ENCODE assay signal across 9 cellular contexts in the genomic region with DNA sequence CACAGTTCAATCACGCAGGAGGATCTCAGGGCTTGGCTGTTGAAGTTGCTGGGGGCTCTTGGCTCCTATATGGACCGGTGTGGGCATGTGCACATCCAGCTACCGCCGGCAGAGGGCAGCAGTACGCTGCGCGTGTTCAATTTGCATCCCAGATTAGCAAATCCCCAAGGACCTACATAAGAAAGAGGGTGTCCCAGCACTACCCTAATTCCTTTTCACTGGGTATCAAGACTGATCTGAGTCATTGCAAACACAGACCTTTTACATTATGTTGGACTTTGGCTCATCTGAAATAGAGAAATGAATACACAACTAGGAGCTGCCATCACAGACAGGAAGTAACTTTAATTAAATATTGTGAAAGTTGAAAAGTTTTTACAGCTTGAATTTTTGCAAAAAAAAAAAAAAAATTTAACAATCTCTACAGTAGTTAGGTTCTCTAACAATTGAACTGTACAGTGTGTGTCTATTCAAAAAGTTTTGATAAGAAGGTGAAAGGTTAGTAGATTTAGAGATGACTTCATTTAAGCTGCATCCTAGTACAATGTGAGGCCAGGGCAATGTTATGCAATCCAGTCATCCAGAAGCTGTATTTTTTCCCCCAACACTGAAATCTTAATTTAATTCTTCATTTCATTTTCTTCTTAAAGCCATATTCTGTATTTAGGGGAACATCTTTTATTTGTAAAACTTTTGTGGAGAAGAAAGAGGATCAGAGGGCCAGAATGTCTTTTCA.
DNase-seq lines count a peak whose midpoint lies in the region; ATAC-seq and TF ChIP-seq lines count a peak whose summit lies in the region.
"Had no signal": no experiment of that assay in that cellular context is flagged by ENCODE, and none has a peak within 500 bp of the region (broad histone marks: within the 10 kb centered on the region; RNA-seq: fewer than 3 reads in every experiment).

No MANE protein-coding gene starts in this region.

- H3K4me1 Mint-ChIP-seq in activated naive CD4-positive, alpha-beta T cell treated with anti-CD3 and anti-CD28 coated beads, Interleukin-2, amount 10 ng/mL, durations not matched to agents 7 days and 5 days, result no peaks in the 10 kb centered on the region

- no peak for TF ChIP-seq EP300 in SK-N-SH (IDR thresholded peaks at IDR 0.05; ENCODE audit: borderline replicate concordance in 1 of 2, low read depth in 1 of 2, low read length in 1 of 2)

- no peak overlapping the region for H3K9ac ChIP-seq in SK-N-SH

- TF ChIP-seq CTCF in LNCAP (IDR thresholded peaks at IDR 0.05), result peak; percentile 95
- peak; percentile 99 for TF ChIP-seq CTCF in SK-N-SH (IDR thresholded peaks at IDR 0.05)
- peak; percentile 96 for TF ChIP-seq CTCF in psoas muscle (IDR thresholded peaks at IDR 0.05)

- no peak overlapping the region for H3K27ac Mint-ChIP-seq in activated naive CD4-positive, alpha-beta T cell treated with anti-CD3 and anti-CD28 coated beads, Interleukin-2, amount 10 ng/mL, durations not matched to agents 7 days and 5 days
- H3K27ac Mint-ChIP-seq: stimulated activated naive CD8-positive, alpha-beta T cell treated with anti-CD3 and anti-CD28 coated beads, Interleukin-15, Interleukin-2, amounts not matched to agents 100 ng/mL and 50 ng/mL, for 24 hours had no signal

- no peaks in the 10 kb centered on the region for H3K36me3 ChIP-seq in SK-N-SH (replicated peaks in 1 of 2; ENCODE audit: control insufficient read depth in 1 of 2, insufficient read depth in 2 of 2, low read length in 1 of 2)
- no peaks in the 10 kb centered on the region for H3K36me3 ChIP-seq in psoas muscle (ENCODE audit: insufficient read depth in 1 of 2, low read depth in 1 of 2)
- H3K36me3 ChIP-seq in aorta (ENCODE audit: control insufficient read depth in 1 of 2, insufficient read depth in 2 of 2, low read length in 1 of 2), result no peaks in the 10 kb centered on the region

- TF ChIP-seq RAD21 in SK-N-SH (IDR thresholded peaks at IDR 0.05; ENCODE audit: low read length), result peak; percentile 94

- peak; percentile 82 for ATAC-seq in Right ventricle myocardium superior (ENCODE audit: poor library complexity)
- peak; percentile 79 to 89 (median 84) for ATAC-seq in psoas muscle
- ATAC-seq in aorta (ENCODE audit: low FRiP score), result peak; percentile 86

- no peaks in the 10 kb centered on the region for H4K20me1 ChIP-seq in SK-N-SH (ENCODE audit: insufficient read depth)

- no peaks in the 10 kb centered on the region for H3K9me3 Mint-ChIP-seq in activated naive CD4-positive, alpha-beta T cell treated with anti-CD3 and anti-CD28 coated beads, Interleukin-2, amount 10 ng/mL, durations not matched to agents 7 days and 5 days
- H3K9me3 Mint-ChIP-seq: stimulated activated naive CD8-positive, alpha-beta T cell treated with anti-CD3 and anti-CD28 coated beads, Interleukin-15, Interleukin-2, amounts not matched to agents 100 ng/mL and 50 ng/mL, for 24 hours had no signal

- H3K36me3 Mint-ChIP-seq in activated naive CD4-positive, alpha-beta T cell treated with anti-CD3 and anti-CD28 coated beads, Interleukin-2, amount 10 ng/mL, durations not matched to agents 7 days and 5 days, result no peaks in the 10 kb centered on the region

- WGBS in SK-N-SH (ENCODE audit: low lambda C conversion rate), result 0% methylated on average over 4 of the region's 7 CpGs
- 1 to 3% (median 2%) methylated on average over 7 of the region's 7 CpGs for WGBS in psoas muscle, 3 donors
- 0 to 1% methylated on average over 7 of the region's 7 CpGs for WGBS in aorta, 2 donors

- peaks cover 9% of the 10 kb centered on the region for H3K27me3 Mint-ChIP-seq in activated naive CD4-positive, alpha-beta T cell treated with anti-CD3 and anti-CD28 coated beads, Interleukin-2, amount 10 ng/mL, durations not matched to agents 7 days and 5 days
- H3K27me3 Mint-ChIP-seq: stimulated activated naive CD8-positive, alpha-beta T cell treated with anti-CD3 and anti-CD28 coated beads, Interleukin-15, Interleukin-2, amounts not matched to agents 100 ng/mL and 50 ng/mL, for 24 hours had no signal

- peak overlapping the region in 1 of 2 experiments; percentile 35; a peak in 1 of 4 replicates for H3K4me3 ChIP-seq in SK-N-SH (ENCODE audit: low read depth in 2 of 2, low read length in 1 of 2)
- H3K4me3 ChIP-seq in psoas muscle, result no peak overlapping the region
- H3K4me3 ChIP-seq in aorta (ENCODE audit: low read length in 2 of 2), result no peak overlapping the region

- H3K79me2 ChIP-seq in SK-N-SH (ENCODE audit: insufficient read depth), result no peaks in the 10 kb centered on the region

- H3K9me2 ChIP-seq in SK-N-SH, result no peaks in the 10 kb centered on the region

- H3K4me3 Mint-ChIP-seq in activated naive CD4-positive, alpha-beta T cell treated with anti-CD3 and anti-CD28 coated beads, Interleukin-2, amount 10 ng/mL, durations not matched to agents 7 days and 5 days, result no peak overlapping the region
- H3K4me3 Mint-ChIP-seq: stimulated activated naive CD8-positive, alpha-beta T cell treated with anti-CD3 and anti-CD28 coated beads, Interleukin-15, Interleukin-2, amounts not matched to agents 100 ng/mL and 50 ng/mL, for 24 hours had no signal

- H3K9me3 ChIP-seq in SK-N-SH (no peaks in the 10 kb centered on the region), psoas muscle (no peaks in the 10 kb centered on the region), aorta (ENCODE audit: control insufficient read depth, low read length) (no peaks in the 10 kb centered on the region)

- H3K27ac ChIP-seq in SK-N-SH (ENCODE audit: low read depth in 2 of 2, low read length in 1 of 2), result no peak overlapping the region
- no peak overlapping the region for H3K27ac ChIP-seq in psoas muscle
- H3K27ac ChIP-seq in aorta (ENCODE audit: low read depth in 1 of 2, low read length in 2 of 2), result no peak overlapping the region

- POLR2A ChIA-PET in SK-N-SH (lab: Yijun Ruan, JAX), result no interaction called here

- peaks cover 6% of the 10 kb centered on the region for H3F3A ChIP-seq in SK-N-SH (replicated peaks; ENCODE audit: insufficient read depth)

- peaks cover 1 to 3% of the 10 kb centered on the region in 2 experiments for H3K4me1 ChIP-seq in SK-N-SH (ENCODE audit: control insufficient read depth in 1 of 2, insufficient read depth in 2 of 2, low read depth in 1 of 2, low read length in 1 of 2)
- H3K4me1 ChIP-seq in psoas muscle, result no peaks in the 10 kb centered on the region
- H3K4me1 ChIP-seq in aorta (ENCODE audit: control insufficient read depth in 1 of 2, insufficient read depth in 2 of 2, low read length in 2 of 2), result peaks cover 2 to 18% of the 10 kb centered on the region in 2 donors

- H3K4me2 ChIP-seq in SK-N-SH, result no peak overlapping the region

- H3K27me3 ChIP-seq in SK-N-SH (ENCODE audit: insufficient read depth) (no peaks in the 10 kb centered on the region), psoas muscle (ENCODE audit: insufficient read depth in 3 of 3, low read length in 2 of 3) (peaks cover 0 to 3% (median 0%) of the 10 kb centered on the region in 3 donors), aorta (ENCODE audit: control insufficient read depth in 1 of 2, insufficient read depth in 2 of 2, low read length in 1 of 2) (no peaks in the 10 kb centered on the region)

- DNase-seq in GM04504 (ENCODE audit: low read depth), result peak; percentile 77
- DNase-seq in GOT3 (lab: John Stamatoyannopoulos, UW), result peak; percentile 35
- peak; percentile 72 for DNase-seq in SK-N-SH
- peak; percentile 71 for DNase-seq in activated naive CD4-positive, alpha-beta T cell treated with anti-CD3 and anti-CD28 coated beads, Interleukin-2, amount 10 ng/mL, durations not matched to agents 7 days and 5 days
- peak; percentile 83 for DNase-seq in Right ventricle myocardium superior
- DNase-seq in psoas muscle, result peak; percentile 67 to 78
- DNase-seq in aorta, result peak; percentile 79 to 92

- CTCF ChIA-PET in SK-N-SH (lab: Yijun Ruan, JAX), result interaction anchor here (0.6 to 9.8 kb wide), 87 partner anchors 9 to 934 kb away, joined by 3 to 178 read pairs (median 4); a partner anchor contains a TSS
- CTCF ChIA-PET in activated naive CD4-positive, alpha-beta T cell treated with anti-CD3 and anti-CD28 coated beads, Interleukin-2, amount 10 ng/mL, durations not matched to agents 7 days and 5 days (lab: Charles Lee), result interaction anchor here (0.6 to 7.9 kb wide), 41 partner anchors 9 to 1733 kb away, joined by 3 to 174 read pairs (median 4); a partner anchor contains a TSS

- intact Hi-C loops in Right ventricle myocardium superior (cut with DNase I) (loop anchor here (5.0 kb wide), 1 partner anchor 412 kb away; no protein-coding TSS in a partner anchor), psoas muscle (cut with DNase I) (loop anchor here (2.0 to 10.0 kb wide), 4 partner anchors 411 to 518 kb away; no protein-coding TSS in a partner anchor), aorta (cut with DNase I) (loop anchor here in 1 of 2 donors (2.0 to 5.0 kb wide), 4 partner anchors 42 to 411 kb away; no protein-coding TSS in a partner anchor)

- H2AFZ ChIP-seq in SK-N-SH (ENCODE audit: low read depth), result no peak overlapping the region

TF ChIP-seq in SK-N-SH, 30 proteins besides CTCF, POLR2A, EP300 and RAD21:
- TF ChIP-seq, protein P1, sequence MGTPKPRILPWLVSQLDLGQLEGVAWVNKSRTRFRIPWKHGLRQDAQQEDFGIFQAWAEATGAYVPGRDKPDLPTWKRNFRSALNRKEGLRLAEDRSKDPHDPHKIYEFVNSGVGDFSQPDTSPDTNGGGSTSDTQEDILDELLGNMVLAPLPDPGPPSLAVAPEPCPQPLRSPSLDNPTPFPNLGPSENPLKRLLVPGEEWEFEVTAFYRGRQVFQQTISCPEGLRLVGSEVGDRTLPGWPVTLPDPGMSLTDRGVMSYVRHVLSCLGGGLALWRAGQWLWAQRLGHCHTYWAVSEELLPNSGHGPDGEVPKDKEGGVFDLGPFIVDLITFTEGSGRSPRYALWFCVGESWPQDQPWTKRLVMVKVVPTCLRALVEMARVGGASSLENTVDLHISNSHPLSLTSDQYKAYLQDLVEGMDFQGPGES (IDR thresholded peaks at IDR 0.05; ENCODE audit: low read depth, low read length), result no peak
- TF ChIP-seq SMC3 (IDR thresholded peaks at IDR 0.05; ENCODE audit: low read depth, low read length), result peak; percentile 97

Comparison
In these comparisons a context has a peak if more than half of its experiments do, and no peak if none do; other contexts are left out.
1. DNase-seq: peak in every context shown above with its lines; median percentile 86 in aorta; 83 in Right ventricle myocardium superior; 77 in GM04504; 72 in psoas muscle; 72 in SK-N-SH; 71 in activated naive CD4-positive, alpha-beta T cell treated with anti-CD3 and anti-CD28 coated beads, Interleukin-2, amount 10 ng/mL, durations not matched to agents 7 days and 5 days; 35 in GOT3.